In the genomic region with DNA sequence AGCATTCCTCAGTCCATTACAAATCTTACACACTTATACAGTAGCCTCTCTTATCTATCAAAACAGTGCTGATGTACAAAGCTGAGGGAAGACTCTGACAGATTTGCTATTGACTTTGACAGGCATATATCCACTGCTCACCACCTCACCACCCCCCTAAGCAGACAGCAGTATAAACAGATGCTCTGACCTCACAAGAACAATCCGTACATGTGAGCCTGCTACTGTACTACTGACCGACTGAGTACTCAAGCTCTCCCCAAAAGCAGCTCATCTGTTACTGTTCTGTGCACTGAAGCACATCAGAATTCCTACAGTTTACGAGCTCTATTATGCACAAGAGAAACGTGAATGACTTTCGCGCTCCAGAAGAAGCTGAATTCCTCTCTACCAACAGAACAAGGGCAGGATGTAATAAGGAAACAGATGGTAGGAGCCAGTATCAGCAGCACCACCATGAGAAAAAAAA, we compare ENCODE assay signal across 8 cellular contexts.
DNase-seq lines count a peak whose midpoint lies in the region; ATAC-seq lines count a peak whose summit lies in the region.

No MANE protein-coding gene starts in this region.

- H3K4me1 Mint-ChIP-seq in naive thymus-derived CD4-positive, alpha-beta T cell = peaks cover 0 to 2% (median 0%) of the 10 kb centered on the region in 7 donors
- peaks cover 0 to 4% of the 10 kb centered on the region in 2 donors for H3K4me1 Mint-ChIP-seq in stimulated activated naive B cell treated with anti-CD40 and anti-IgM and Interleukin-4, amounts not matched to agents 10 μg/mL and 1 μg/mL and 100 μg/mL, for 72 hours

- H3K36me3 ChIP-seq in naive thymus-derived CD4-positive, alpha-beta T cell (ENCODE audit: control insufficient read depth in 2 of 3, insufficient read depth in 3 of 3, low read length in 3 of 3) = no peaks in the 10 kb centered on the region

- peaks cover 0 to 2% (median 0%) of the 10 kb centered on the region in 11 donors for H3K9me3 Mint-ChIP-seq in naive thymus-derived CD4-positive, alpha-beta T cell
- peaks cover 0 to 1% of the 10 kb centered on the region in 2 donors for H3K9me3 Mint-ChIP-seq in stimulated activated naive B cell treated with anti-CD40 and anti-IgM and Interleukin-4, amounts not matched to agents 10 μg/mL and 1 μg/mL and 100 μg/mL, for 72 hours

- no peaks in the 10 kb centered on the region for H3K4me1 ChIP-seq in naive thymus-derived CD4-positive, alpha-beta T cell (ENCODE audit: control insufficient read depth in 2 of 2, insufficient read depth in 2 of 2, low read length in 2 of 2)

- DNase-seq in Caki2 (ENCODE audit: low read depth) (peak; percentile 57), NCI-H1694 (lab: John Stamatoyannopoulos, UW) (peak; percentile 92), left colon (no peak), mucosa of gallbladder (ENCODE audit: low spot score) (no peak)
- no peak for DNase-seq in naive thymus-derived CD4-positive, alpha-beta T cell
- no peak for DNase-seq in stimulated activated naive B cell treated with anti-CD40 and anti-IgM and Interleukin-4, amounts not matched to agents 10 μg/mL and 1 μg/mL and 100 μg/mL, for 72 hours

- POLR2A ChIA-PET in naive thymus-derived CD4-positive, alpha-beta T cell (lab: Charles Lee) = no interaction called here

- H3K27me3 ChIP-seq in naive thymus-derived CD4-positive, alpha-beta T cell (ENCODE audit: control insufficient read depth in 2 of 2, insufficient read depth in 2 of 2, low read length in 2 of 2) = no peaks in the 10 kb centered on the region

- in situ Hi-C loops in Caki2 (cut with HindIII; ENCODE audit: low pct_unique_long_range_greater_than_20kb, low sequenced_read_pairs) = no loop called here

- intact Hi-C loops in naive thymus-derived CD4-positive, alpha-beta T cell (cut with micrococcal nuclease) = no loop called here
- intact Hi-C loops in left colon (cut with DNase I, micrococcal nuclease) = no loop called here

- no peak overlapping the region for H3K4me3 Mint-ChIP-seq in naive thymus-derived CD4-positive, alpha-beta T cell
- no peak overlapping the region for H3K4me3 Mint-ChIP-seq in stimulated activated naive B cell treated with anti-CD40 and anti-IgM and Interleukin-4, amounts not matched to agents 10 μg/mL and 1 μg/mL and 100 μg/mL, for 72 hours

- no peak overlapping the region for H3K27ac Mint-ChIP-seq in naive thymus-derived CD4-positive, alpha-beta T cell
- no peak overlapping the region for H3K27ac Mint-ChIP-seq in stimulated activated naive B cell treated with anti-CD40 and anti-IgM and Interleukin-4, amounts not matched to agents 10 μg/mL and 1 μg/mL and 100 μg/mL, for 72 hours

- no peaks in the 10 kb centered on the region for H3K9me3 ChIP-seq in naive thymus-derived CD4-positive, alpha-beta T cell (ENCODE audit: control insufficient read depth in 2 of 3, low read length in 3 of 3)

- no peak overlapping the region for H3K4me3 ChIP-seq in naive thymus-derived CD4-positive, alpha-beta T cell (ENCODE audit: low read length)

- peak; percentile 24 for ATAC-seq in naive thymus-derived CD4-positive, alpha-beta T cell
- ATAC-seq in stimulated activated naive B cell treated with anti-CD40 and anti-IgM and Interleukin-4, amounts not matched to agents 10 μg/mL and 1 μg/mL and 100 μg/mL, for 72 hours (replicated peaks) = no peak
- ATAC-seq in left colon (no peak), HG03442 (IDR thresholded peaks at IDR 0.05; ENCODE audit: unreplicated experiment) (no peak)

- no peaks in the 10 kb centered on the region for H3K36me3 Mint-ChIP-seq in naive thymus-derived CD4-positive, alpha-beta T cell
- no peaks in the 10 kb centered on the region for H3K36me3 Mint-ChIP-seq in stimulated activated naive B cell treated with anti-CD40 and anti-IgM and Interleukin-4, amounts not matched to agents 10 μg/mL and 1 μg/mL and 100 μg/mL, for 72 hours

- peak overlapping the region; percentile 25 for H3K27ac ChIP-seq in cingulate gyrus (ENCODE audit: low read depth, low read length)
- no peak overlapping the region for H3K27ac ChIP-seq in naive thymus-derived CD4-positive, alpha-beta T cell (ENCODE audit: low read depth, low read length)

- CTCF ChIA-PET in naive thymus-derived CD4-positive, alpha-beta T cell (lab: Charles Lee) = no interaction called here

- H3K27me3 Mint-ChIP-seq in naive thymus-derived CD4-positive, alpha-beta T cell = peaks cover 0 to 11% (median 9%) of the 10 kb centered on the region in 5 donors
- H3K27me3 Mint-ChIP-seq in stimulated activated naive B cell treated with anti-CD40 and anti-IgM and Interleukin-4, amounts not matched to agents 10 μg/mL and 1 μg/mL and 100 μg/mL, for 72 hours = peaks cover 0 to 4% of the 10 kb centered on the region in 2 donors

Comparison
In these comparisons a context has a peak if more than half of its experiments do, and no peak if none do; other contexts are left out.
1. DNase-seq: peak in Caki2 (single experiment) and NCI-H1694 (single experiment); none in naive thymus-derived CD4-positive, alpha-beta T cell (0 of 9), stimulated activated naive B cell treated with anti-CD40 and anti-IgM and Interleukin-4, amounts not matched to agents 10 μg/mL and 1 μg/mL and 100 μg/mL, for 72 hours (single experiment), left colon (0 of 2) and mucosa of gallbladder (single experiment).